Comparison of ENCODE assay signal across 1 cellular context in the genomic region with DNA sequence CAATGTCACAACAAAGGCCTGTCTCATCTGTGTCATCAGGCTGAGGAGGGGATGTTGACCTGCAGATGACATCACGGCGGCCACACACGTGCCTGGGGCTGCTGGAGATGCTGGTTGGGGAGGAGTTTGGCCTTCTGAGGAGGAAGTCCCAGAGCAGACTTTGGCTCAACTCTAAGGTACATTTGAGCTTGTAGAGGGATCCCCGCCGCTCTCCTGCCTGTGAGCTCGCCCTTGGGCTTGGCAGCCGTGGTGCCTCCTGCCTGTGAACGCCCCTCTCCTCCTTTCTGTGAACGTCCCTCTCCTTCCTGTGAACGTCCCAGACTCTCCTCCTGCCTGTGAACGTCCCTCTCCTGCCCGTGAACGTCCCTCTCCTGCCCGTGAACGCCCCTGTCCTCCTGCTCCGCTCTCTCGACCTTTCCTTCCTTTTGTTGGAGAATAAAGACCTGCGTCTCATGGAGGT.
A peak's percentile ranks its signal among the peaks of the same experiment; 100 is the strongest.
TF ChIP-seq lines count a peak whose summit lies in the region.

No MANE protein-coding gene starts in this region.

TF ChIP-seq in H1, 55 proteins besides CTCF, POLR2A, EP300 and RAD21:
- TF ChIP-seq, protein P1, sequence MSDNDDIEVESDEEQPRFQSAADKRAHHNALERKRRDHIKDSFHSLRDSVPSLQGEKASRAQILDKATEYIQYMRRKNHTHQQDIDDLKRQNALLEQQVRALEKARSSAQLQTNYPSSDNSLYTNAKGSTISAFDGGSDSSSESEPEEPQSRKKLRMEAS (IDR thresholded peaks at IDR 0.05): 0 out of 2 replicates have a peak, but pooled peaks have one; percentile 3
- no peak for TF ChIP-seq SP1 (IDR thresholded peaks at IDR 0.05; ENCODE audit: low read depth, low read length)
- no peak for TF ChIP-seq CTBP2 (IDR thresholded peaks at IDR 0.05; ENCODE audit: borderline replicate concordance, insufficient read depth, insufficient read length, low read length)
- no peak for TF ChIP-seq GABPA (IDR thresholded peaks at IDR 0.05; ENCODE audit: borderline replicate concordance, insufficient read depth, low read length)
- no peak for TF ChIP-seq ASH2L (IDR thresholded peaks at IDR 0.05; ENCODE audit: low read length)
